Comparison of ENCODE assay signal across 11 cellular contexts in genomic region chr4:119037709-119038463, GRCh38.
DNase-seq lines count a peak whose midpoint lies in the region; ATAC-seq, FAIRE-seq and TF ChIP-seq lines count a peak whose summit lies in the region.
"Had no signal": no experiment of that assay in that cellular context is flagged by ENCODE, and none has a peak within 500 bp of the region (broad histone marks: within the 10 kb centered on the region; RNA-seq: fewer than 3 reads in every experiment).

No MANE protein-coding gene starts in this region.

- no peak for TF ChIP-seq POLR2A in GM12878 (IDR thresholded peaks at IDR 0.05; ENCODE audit: low read depth, low read length)

- peak; percentile 49 for FAIRE-seq in GM12878 (lab: Jason Lieb, UNC)

- peak overlapping the region; percentile 9 for H3K27ac Mint-ChIP-seq in activated T-cell treated with anti-CD3 and anti-CD28 coated beads, Interleukin-2, amount 50 U/mL, for 24 hours

- 24% methylated on average over 4 of the region's 4 CpGs for WGBS in GM12878 (ENCODE audit: insufficient coverage, insufficient replicate concordance, low lambda C conversion rate, missing lambda C conversion rate)

- H3K4me1 ChIP-seq in GM12878 (ENCODE audit: control insufficient read depth, insufficient read depth, low read length), result peaks cover 6% of the 10 kb centered on the region
- peaks cover 32% of the 10 kb centered on the region for H3K4me1 ChIP-seq in stomach smooth muscle (ENCODE audit: control insufficient read depth, insufficient read depth, low read length)

- no peak for DNase-seq in activated T-cell treated with anti-CD3 and anti-CD28 coated beads, Interleukin-2, amount 50 U/mL, for 24 hours
- DNase-seq in activated T-cell treated with anti-CD3 and anti-CD28 coated beads, Interleukin-2, amount 50 U/mL, for 48 hours, result no peak
- peak; percentile 7 for DNase-seq in GM12878 (ENCODE audit: low read depth, low spot score)
- no peak for DNase-seq in substantia nigra (lab: John Stamatoyannopoulos, UW)
- no peak for DNase-seq in NCI-H526 treated with DMSO at 0.1 percent for 48 hours (lab: John Stamatoyannopoulos, UW)
- no peak for DNase-seq in NCI-H345 treated with DMSO at 0.1 percent for 48 hours (lab: John Stamatoyannopoulos, UW; ENCODE audit: unreplicated experiment)
- DNase-seq: activated CD4-positive, alpha-beta T cell treated with anti-CD3 and anti-CD28 coated beads, Interleukin-2, amount 50 U/mL, for 1 hour; KBM-7 had no signal

- H3K4me2 ChIP-seq in GM12878 (ENCODE audit: control insufficient read depth, insufficient read depth), result peak overlapping the region; percentile 4; the same call in 1 of the 2 replicates

- peaks cover 9% of the 10 kb centered on the region for H3K27me3 Mint-ChIP-seq in activated T-cell treated with anti-CD3 and anti-CD28 coated beads, Interleukin-2, amount 50 U/mL, for 24 hours

- TF ChIP-seq RAD21 in GM12878 (IDR thresholded peaks at IDR 0.05; ENCODE audit: insufficient read depth, low read depth, low read length), result no peak

- SMC1A ChIA-PET in GM12878 (lab: Charles Lee; ENCODE audit: uncharacterized antibody, unreplicated experiment), result interaction anchor here (0.6 to 1.0 kb wide), 2 partner anchors 32 to 70 kb away, joined by 3 read pairs; no protein-coding TSS in a partner anchor

- H3K4me3 ChIP-seq in GM12878 (no peak overlapping the region), stomach smooth muscle (ENCODE audit: low read length in 2 of 2) (peak overlapping the region in 1 of 2 donors; percentile 23)

- H3K4me3 Mint-ChIP-seq in activated T-cell treated with anti-CD3 and anti-CD28 coated beads, Interleukin-2, amount 50 U/mL, for 24 hours, result no peak overlapping the region

- H3K36me3 ChIP-seq in GM12878 (ENCODE audit: control insufficient read depth in 2 of 2, insufficient read depth in 2 of 2, low read length in 1 of 2), result no peaks in the 10 kb centered on the region
- peaks cover 21 to 33% of the 10 kb centered on the region in 2 donors for H3K36me3 ChIP-seq in stomach smooth muscle (ENCODE audit: control insufficient read depth in 2 of 2, insufficient read depth in 2 of 2, low read length in 2 of 2)

- TF ChIP-seq EP300 in GM12878 (IDR thresholded peaks at IDR 0.05; ENCODE audit: borderline replicate concordance in 1 of 2, control insufficient read depth in 1 of 2, low read depth in 2 of 2, low read length in 2 of 2), result no peak

- H4K20me1 ChIP-seq in GM12878 (ENCODE audit: control insufficient read depth, insufficient read depth), result no peaks in the 10 kb centered on the region

- POLR2A ChIA-PET in GM12878 (lab: Charles Lee), result no interaction called here

- peaks cover 16% of the 10 kb centered on the region for H3K4me1 Mint-ChIP-seq in activated T-cell treated with anti-CD3 and anti-CD28 coated beads, Interleukin-2, amount 50 U/mL, for 24 hours (ENCODE audit: low read depth)

- H3K27ac ChIP-seq in GM12878 (ENCODE audit: control insufficient read depth, insufficient read depth), result peak overlapping the region; percentile 9; the same call in 1 of the 2 replicates
- peak overlapping the region; percentile 20 for H3K27ac ChIP-seq in stomach smooth muscle (ENCODE audit: low read length)
- H3K27ac ChIP-seq in substantia nigra (ENCODE audit: low read depth, low read length, poor library complexity, severe bottlenecking), result no peak overlapping the region

- CTCF ChIA-PET in GM12878 (lab: Yijun Ruan, JAX), result interaction anchor here (0.7 to 1.6 kb wide), 3 partner anchors 13 to 455 kb away, joined by 3 to 4 read pairs (median 3); no protein-coding TSS in a partner anchor

- H3K9me3 Mint-ChIP-seq in activated T-cell treated with anti-CD3 and anti-CD28 coated beads, Interleukin-2, amount 50 U/mL, for 24 hours, result no peaks in the 10 kb centered on the region

- H3K9me3 ChIP-seq in GM12878 (replicated peaks; ENCODE audit: control insufficient read depth, insufficient read depth, low read length), result no peaks in the 10 kb centered on the region
- H3K9me3 ChIP-seq in stomach smooth muscle (ENCODE audit: control insufficient read depth in 2 of 2, low read length in 2 of 2), result no peaks in the 10 kb centered on the region

- H3K79me2 ChIP-seq in GM12878 (ENCODE audit: control insufficient read depth, insufficient read depth, low read length), result no peaks in the 10 kb centered on the region

- no peaks in the 10 kb centered on the region for H3K36me3 Mint-ChIP-seq in activated T-cell treated with anti-CD3 and anti-CD28 coated beads, Interleukin-2, amount 50 U/mL, for 24 hours (ENCODE audit: low read depth)

- RAD21 ChIA-PET in GM12878 (lab: Charles Lee; ENCODE audit: unreplicated experiment), result no interaction called here

- peak overlapping the region; percentile 68 for H2AFZ ChIP-seq in GM12878 (ENCODE audit: control insufficient read depth, low read depth, low read length)

- ATAC-seq in HG02678 (IDR thresholded peaks at IDR 0.05; ENCODE audit: unreplicated experiment) (peak; percentile 52), GM12878 (peak; percentile 59)
- ATAC-seq: Panc1 had no signal

- no TSS peak for BruUV-seq in GM12878 (replicated peaks; lab: Mats Ljungman, UMichigan)

- no peak for TF ChIP-seq CTCF in GM12878 (IDR thresholded peaks at IDR 0.05 in 2 of 3, conservative IDR thresholded peaks at IDR 0.05 in 1 of 3; ENCODE audit: control insufficient read depth in 2 of 3, extremely low read depth in 1 of 3, insufficient read depth in 1 of 3, low read depth in 3 of 3, low read length in 3 of 3)

- in situ Hi-C loops in GM12878 (cut with MboI), result no loop called here

- H3K9ac ChIP-seq in GM12878 (ENCODE audit: control insufficient read depth, insufficient read depth, low read length), result no peak overlapping the region
- H3K9ac ChIP-seq in stomach smooth muscle (ENCODE audit: low read length in 2 of 2), result peak overlapping the region in 1 of 2 donors; percentile 44

- H3K27me3 ChIP-seq in GM12878 (replicated peaks in 1 of 2; ENCODE audit: control insufficient read depth in 2 of 2, insufficient read depth in 2 of 2, low read length in 1 of 2) (no peaks in the 10 kb centered on the region), stomach smooth muscle (ENCODE audit: control insufficient read depth in 1 of 2, insufficient read depth in 2 of 2, low read length in 2 of 2) (no peaks in the 10 kb centered on the region)

- intact Hi-C loops in GM12878 (cut with micrococcal nuclease; ENCODE audit: unreplicated experiment), result loop anchor here (2.0 kb wide), 1 partner anchor 57 kb away; no protein-coding TSS in a partner anchor

TF ChIP-seq in GM12878, 131 proteins besides CTCF, POLR2A, EP300 and RAD21:
- no peak for TF ChIP-seq JUND (IDR thresholded peaks at IDR 0.05; ENCODE audit: low read depth, low read length)
- peak; percentile 47; the same call in 1 of the 2 replicates for TF ChIP-seq NFIC (IDR thresholded peaks at IDR 0.05; ENCODE audit: low read depth, low read length)
- TF ChIP-seq ATF2 (IDR thresholded peaks at IDR 0.05; ENCODE audit: low read length), result 0 out of 2 replicates have a peak, but pooled peaks have one; percentile 37
- peak; percentile 27; the same call in 1 of the 2 replicates for TF ChIP-seq CREM (IDR thresholded peaks at IDR 0.05; ENCODE audit: low read depth)
- TF ChIP-seq SIX5 (IDR thresholded peaks at IDR 0.05; ENCODE audit: low read depth, low read length, severe bottlenecking), result peak; percentile 19
- TF ChIP-seq RUNX3 (IDR thresholded peaks at IDR 0.05; ENCODE audit: low read length), result peak; percentile 58
- TF ChIP-seq JUNB (IDR thresholded peaks at IDR 0.05), result peak; percentile 78
- peak; percentile 40; the same call in 1 of the 2 replicates for TF ChIP-seq ZNF384 (IDR thresholded peaks at IDR 0.05; ENCODE audit: borderline replicate concordance, low read depth, low read length)
- no peak for TF ChIP-seq ZNF622 (IDR thresholded peaks at IDR 0.05)
- TF ChIP-seq YY1 (IDR thresholded peaks at IDR 0.05; ENCODE audit: low read depth, low read length), result 0 out of 2 replicates have a peak, but pooled peaks have one; percentile 28
- TF ChIP-seq HCFC1 (IDR thresholded peaks at IDR 0.05; ENCODE audit: low read length), result no peak
- TF ChIP-seq CREB1 (IDR thresholded peaks at IDR 0.05; ENCODE audit: low read depth), result 0 out of 2 replicates have a peak, but pooled peaks have one; percentile 20
- 0 out of 2 replicates have a peak, but pooled peaks have one; percentile 5 for TF ChIP-seq IRF4 (IDR thresholded peaks at IDR 0.05; ENCODE audit: low read depth, low read length)
